29 cellular contexts compared by ENCODE assay signal in the genomic region with DNA sequence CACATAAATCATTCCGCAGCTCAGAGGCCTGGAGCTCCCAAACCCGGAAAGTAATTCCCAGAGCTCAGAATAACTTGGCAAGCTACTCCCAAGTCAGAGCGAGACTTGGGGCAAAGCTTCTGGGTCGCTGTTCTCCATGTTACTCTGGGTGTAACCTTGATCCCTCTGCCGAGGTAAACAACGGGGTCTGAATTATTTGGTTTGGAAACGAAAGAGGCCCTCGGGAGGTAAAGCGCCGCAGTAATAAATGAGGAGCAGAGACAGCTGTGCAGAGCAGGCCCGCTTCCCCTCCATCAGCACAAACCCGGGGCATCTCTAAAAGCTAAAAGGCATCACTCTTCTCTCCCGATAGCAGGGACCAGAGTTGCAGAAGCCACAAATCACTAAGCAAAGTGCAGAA.
"Had no signal": no experiment of that assay in that cellular context is flagged by ENCODE, and none has a peak within 500 bp of the region (broad histone marks: within the 10 kb centered on the region; RNA-seq: fewer than 3 reads in every experiment).

No MANE protein-coding gene starts in this region.

- H3K27ac Mint-ChIP-seq: mesothelial cell of epicardium; naive B cell; natural killer cell; stimulated activated memory B cell treated with anti-CD40 and anti-IgM and Interleukin-4, amounts not matched to agents 10 μg/mL and 1 μg/mL and 100 μg/mL, for 72 hours had no signal

- H3K4me1 ChIP-seq: heart right ventricle, left lung, pancreas, prostate gland, thyroid gland, transverse colon, upper lobe of left lung, vagina had no signal

- H3K27me3 Mint-ChIP-seq: stimulated activated naive CD8-positive, alpha-beta T cell treated with anti-CD3 and anti-CD28 coated beads, Interleukin-15, amount 100 ng/mL, for 72 hours had no signal

- H3K9me3 ChIP-seq: left lung, pancreas, prostate gland, thyroid gland, transverse colon, vagina had no signal

- H3K27ac ChIP-seq: heart right ventricle, left lung, pancreas, prostate gland, thyroid gland, transverse colon, upper lobe of left lung, vagina had no signal

- ATAC-seq: heart right ventricle; left cardiac atrium; left lung; natural killer cell; pancreas; right cardiac atrium; stimulated activated memory B cell treated with anti-CD40 and anti-IgM and Interleukin-4, amounts not matched to agents 10 μg/mL and 1 μg/mL and 100 μg/mL, for 72 hours; stimulated activated naive CD8-positive, alpha-beta T cell treated with anti-CD3 and anti-CD28 coated beads, Interleukin-15, amount 100 ng/mL, for 72 hours had no signal

- H3K36me3 Mint-ChIP-seq: mesothelial cell of epicardium; naive B cell; natural killer cell; stimulated activated memory B cell treated with anti-CD40 and anti-IgM and Interleukin-4, amounts not matched to agents 10 μg/mL and 1 μg/mL and 100 μg/mL, for 72 hours had no signal

- DNase-seq: heart right ventricle; hippocampal formation; kidney glomerular epithelial cell; left cardiac atrium; left lung; mesendoderm; naive B cell; natural killer cell; nucleus accumbens; pancreas; posterior cingulate gyrus; retina; right cardiac atrium; stimulated activated CD4-positive, alpha-beta T cell treated with anti-CD3 and anti-CD28 coated beads, Interleukin-1b, Interleukin-23, amount 100 ng/mL, for 48 hours; stimulated activated CD4-positive, alpha-beta T cell treated with anti-CD3 and anti-CD28 coated beads, Interleukin-2, amount 100 ng/mL, for 48 hours; stimulated activated CD4-positive, alpha-beta T cell treated with anti-CD3 and anti-CD28 coated beads, Interleukin-4, amount 100 ng/mL, for 4 hours; stimulated activated CD8-positive, alpha-beta memory T cell treated with anti-CD3 and anti-CD28 coated beads, Interleukin-4, amount 100 ng/mL, for 48 hours; stimulated activated naive CD4-positive, alpha-beta T cell treated with Interleukin-2 at 50 U/mL for 16 hours; stimulated activated naive CD8-positive, alpha-beta T cell treated with anti-CD3 and anti-CD28 coated beads, Interleukin-15, amount 100 ng/mL, for 72 hours; substantia nigra; thyroid gland; transverse colon; upper lobe of left lung had no signal

- H3K9me3 Mint-ChIP-seq: natural killer cell; stimulated activated memory B cell treated with anti-CD40 and anti-IgM and Interleukin-4, amounts not matched to agents 10 μg/mL and 1 μg/mL and 100 μg/mL, for 72 hours; stimulated activated naive CD8-positive, alpha-beta T cell treated with anti-CD3 and anti-CD28 coated beads, Interleukin-15, amount 100 ng/mL, for 72 hours had no signal

- H3K4me2 ChIP-seq: smooth muscle cell had no signal

- H3K4me1 Mint-ChIP-seq: natural killer cell; stimulated activated memory B cell treated with anti-CD40 and anti-IgM and Interleukin-4, amounts not matched to agents 10 μg/mL and 1 μg/mL and 100 μg/mL, for 72 hours had no signal

- H3K4me3 Mint-ChIP-seq: mesothelial cell of epicardium; naive B cell; natural killer cell; stimulated activated memory B cell treated with anti-CD40 and anti-IgM and Interleukin-4, amounts not matched to agents 10 μg/mL and 1 μg/mL and 100 μg/mL, for 72 hours; stimulated activated naive CD8-positive, alpha-beta T cell treated with anti-CD3 and anti-CD28 coated beads, Interleukin-15, amount 100 ng/mL, for 72 hours had no signal

- H3K27me3 ChIP-seq: left lung, thyroid gland, transverse colon, upper lobe of left lung, vagina had no signal

- H3K4me3 ChIP-seq: heart right ventricle, left lung, lung, pancreas, prostate gland, smooth muscle cell, thyroid gland, transverse colon, upper lobe of left lung, vagina had no signal

- H3K36me3 ChIP-seq: heart right ventricle, left lung, pancreas, prostate gland, thyroid gland, transverse colon, upper lobe of left lung, vagina had no signal
